In the genomic region with DNA sequence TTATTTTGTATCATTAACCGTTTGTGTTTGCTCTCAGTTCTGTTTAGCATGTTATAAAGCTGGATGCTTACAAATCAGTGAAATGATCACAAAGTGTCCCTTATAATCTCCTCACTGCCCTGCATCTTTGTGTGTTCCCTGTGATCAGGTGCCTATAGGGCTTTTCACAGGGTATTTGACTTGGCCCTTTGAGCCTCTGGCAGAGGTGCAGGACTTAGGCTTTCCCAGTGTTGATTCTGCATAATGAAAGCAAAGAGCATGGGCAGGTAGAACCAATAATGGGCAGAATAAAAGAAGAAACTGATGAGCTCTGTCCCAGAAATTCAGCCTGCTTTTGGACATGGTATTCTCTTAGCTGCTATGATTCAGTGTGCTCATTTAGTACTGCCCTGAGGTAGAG, we compare ENCODE assay signal across 24 cellular contexts. TPM values are rescaled to one million over a fixed set of nuclear protein-coding genes. Genes with fewer than 3 reads are reported as not detected.
"Had no signal": no experiment of that assay in that cellular context is flagged by ENCODE, and none has a peak within 500 bp of the region (broad histone marks: within the 10 kb centered on the region; RNA-seq: fewer than 3 reads in every experiment).

No MANE protein-coding gene starts in this region.

- H3K27ac ChIP-seq: SK-N-MC, WERI-Rb-1 had no signal

- DNase-seq: activated CD4-positive, alpha-beta memory T cell treated with anti-CD3 and anti-CD28 coated beads, Interleukin-2, amount 10 ng/mL, durations not matched to agents 7 days and 5 days; activated CD4-positive, alpha-beta T cell treated with anti-CD3 and anti-CD28 coated beads for 36 hours; activated CD4-positive, alpha-beta T cell treated with anti-CD3 and anti-CD28 coated beads, Interleukin-2, amount 50 U/mL, for 1 hour; activated gamma-delta T cell; activated naive CD4-positive, alpha-beta T cell treated with anti-CD3 and anti-CD28 coated beads for 36 hours; activated T-cell treated with anti-CD3 and anti-CD28 coated beads for 4 hours; activated T-cell treated with anti-CD3 and anti-CD28 coated beads, Interleukin-2, amount 50 U/mL, for 48 hours; amygdala; Karpas-422; NCI-H1048; NCI-H1417 treated with DMSO at 0.1 percent for 48 hours; NCI-H187; NCI-H510A treated with DMSO at 0.1 percent for 48 hours; RPMI8226; T-cell; T-helper 2 cell; T1000; WERI-Rb-1 had no signal

RNA-seq across cellular contexts. Expression of a gene that starts 16.9 kb away (rescaled TPM):
- total RNA-seq: activated CD4-positive, alpha-beta memory T cell treated with anti-CD3 and anti-CD28 coated beads, Interleukin-2, amount 10 ng/mL, durations not matched to agents 7 days and 5 days; activated CD4-positive, alpha-beta T cell treated with anti-CD3 and anti-CD28 coated beads for 36 hours; activated CD8-positive, alpha-beta memory T cell treated with anti-CD3 and anti-CD28 coated beads for 36 hours; activated naive CD4-positive, alpha-beta T cell treated with anti-CD3 and anti-CD28 coated beads for 36 hours; activated T-helper 17 cell treated with anti-CD3 and anti-CD28 coated beads, Interleukin-2, amount 50 U/mL, for 72 hours; astrocyte; OCI-LY7; Right ventricle myocardium inferior; T-cell had no signal
